ENCODE assay signal across 7 cellular contexts in genomic region chr17:70168044-70168978, GRCh38. TPM values are rescaled to one million over a fixed set of nuclear protein-coding genes. Genes with fewer than 3 reads are reported as not detected.
DNase-seq lines count a peak whose midpoint lies in the region; ATAC-seq and TF ChIP-seq lines count a peak whose summit lies in the region.

No MANE protein-coding gene starts in this region.

- H3K79me1 ChIP-seq in neuronal stem cell (ENCODE audit: low read depth, low read length): no peaks in the 10 kb centered on the region

- no peak overlapping the region for H3K14ac ChIP-seq in neuronal stem cell (ENCODE audit: low read length)

- H3K27ac Mint-ChIP-seq in activated T-helper 17 cell treated with anti-CD3 and anti-CD28 coated beads, Interleukin-2, amount 50 U/mL, for 72 hours: no peak overlapping the region

- peaks cover 10% of the 10 kb centered on the region for H3K4me1 Mint-ChIP-seq in activated T-helper 17 cell treated with anti-CD3 and anti-CD28 coated beads, Interleukin-2, amount 50 U/mL, for 72 hours

- intact Hi-C loops in Right ventricle myocardium inferior (cut with DNase I): loop anchor here (1.0 to 5.0 kb wide), 3 partner anchors 30 to 384 kb away; no protein-coding TSS in a partner anchor

- H3K4me3 Mint-ChIP-seq in activated T-helper 17 cell treated with anti-CD3 and anti-CD28 coated beads, Interleukin-2, amount 50 U/mL, for 72 hours: peak overlapping the region; percentile 77

- H2BK15ac ChIP-seq in neuronal stem cell (ENCODE audit: low read length): no peak overlapping the region

- TF ChIP-seq CTCF in GM10248 (IDR thresholded peaks at IDR 0.05; ENCODE audit: control extremely low read depth, extremely low read depth, low read depth, missing control alignments): peak; percentile 42

- no CpG with 5 or more reads among the region's 45 CpGs for WGBS in neuronal stem cell (ENCODE audit: extremely low coverage in 2 of 2, insufficient read length in 2 of 2, insufficient replicate concordance in 1 of 2), 2 donors

- in situ Hi-C loops in HAP-1 (cut with MboI; ENCODE audit: low sequenced_read_pairs): loop anchor here (25.0 kb wide), 1 partner anchor 606 kb away; no protein-coding TSS in a partner anchor

- CTCF ChIA-PET in GM10248 (lab: Yijun Ruan, JAX): interaction anchor here (0.6 to 1.5 kb wide), 5 partner anchors 16 to 602 kb away, joined by 3 to 6 read pairs (median 4); no protein-coding TSS in a partner anchor

- H2AFZ ChIP-seq in neuronal stem cell (ENCODE audit: low read length): peak overlapping the region; percentile 91

- 0 out of 2 replicates have a peak, but pooled peaks cover 2% of the 10 kb centered on the region for H3K27me3 ChIP-seq in HAP-1 (ENCODE audit: low read depth)
- H3K27me3 ChIP-seq in neuronal stem cell (ENCODE audit: control insufficient read depth in 3 of 3, insufficient read depth in 3 of 3, low read depth in 1 of 3, low read length in 3 of 3): peaks cover 0 to 12% (median 0%) of the 10 kb centered on the region in 3 experiments

- H3K4me3 ChIP-seq in HAP-1 (peak overlapping the region; percentile 24), neuronal stem cell (ENCODE audit: low read length in 2 of 2) (peak overlapping the region; percentile 70 to 83)

- no peak overlapping the region for H2BK5ac ChIP-seq in neuronal stem cell (ENCODE audit: low read length)

- no peak overlapping the region for H3K4ac ChIP-seq in neuronal stem cell (ENCODE audit: low read length)

- peak overlapping the region; percentile 98 for H3K18ac ChIP-seq in neuronal stem cell (ENCODE audit: low read length)

- H3K9ac ChIP-seq in neuronal stem cell (ENCODE audit: low read depth, low read length, poor library complexity): peak overlapping the region; percentile 73

- no peak overlapping the region for H3K27ac ChIP-seq in neuronal stem cell (replicated peaks; ENCODE audit: low read length)

- H2BK120ac ChIP-seq in neuronal stem cell (ENCODE audit: low read depth, low read length): peak overlapping the region; percentile 78

- H3K27me3 Mint-ChIP-seq in activated T-helper 17 cell treated with anti-CD3 and anti-CD28 coated beads, Interleukin-2, amount 50 U/mL, for 72 hours: peaks cover 62% of the 10 kb centered on the region

- no peak overlapping the region for H2AK5ac ChIP-seq in neuronal stem cell (ENCODE audit: low read depth, low read length)

- POLR2A ChIA-PET in GM10248 (lab: Yijun Ruan, JAX): no interaction called here

- H3K9me3 ChIP-seq in HAP-1: no peaks in the 10 kb centered on the region
- no peaks in the 10 kb centered on the region for H3K9me3 ChIP-seq in neuronal stem cell (replicated peaks in 1 of 2; ENCODE audit: control insufficient read depth in 2 of 2, insufficient read depth in 1 of 2, low read depth in 1 of 2, low read length in 2 of 2)

- H4K91ac ChIP-seq in neuronal stem cell (ENCODE audit: low read depth, low read length, poor library complexity): no peak overlapping the region

- ATAC-seq in activated T-helper 17 cell treated with anti-CD3 and anti-CD28 coated beads, Interleukin-2, amount 50 U/mL, for 72 hours (replicated peaks): peak; percentile 24
- ATAC-seq in Right ventricle myocardium inferior: peak; percentile 47

- H3K4me1 ChIP-seq in HAP-1 (no peaks in the 10 kb centered on the region), neuronal stem cell (ENCODE audit: control insufficient read depth in 2 of 2, insufficient read depth in 1 of 2, low read depth in 1 of 2, low read length in 2 of 2) (peaks cover 2 to 18% of the 10 kb centered on the region in 2 donors)

- H4K8ac ChIP-seq in neuronal stem cell (ENCODE audit: low read depth, low read length): no peak overlapping the region

- H3K9me3 Mint-ChIP-seq in activated T-helper 17 cell treated with anti-CD3 and anti-CD28 coated beads, Interleukin-2, amount 50 U/mL, for 72 hours: no peaks in the 10 kb centered on the region

- no peaks in the 10 kb centered on the region for H3K36me3 Mint-ChIP-seq in activated T-helper 17 cell treated with anti-CD3 and anti-CD28 coated beads, Interleukin-2, amount 50 U/mL, for 72 hours (ENCODE audit: low read depth)

- DNase-seq in GM10248 (ENCODE audit: extremely low spot score): peak; percentile 46
- peak in 1 of 2 experiments; percentile 46 for DNase-seq in HAP-1 (ENCODE audit: low spot score in 2 of 2)
- DNase-seq in NCI-H2171 (lab: John Stamatoyannopoulos, UW): peak; percentile 59
- peak; percentile 79 for DNase-seq in Right ventricle myocardium inferior (ENCODE audit: missing footprints)
- DNase-seq in neuronal stem cell (ENCODE audit: low spot score): peak; percentile 51
- no peak for DNase-seq in cerebellum (ENCODE audit: low spot score)

- H3K36me3 ChIP-seq in HAP-1 (replicated peaks) (no peaks in the 10 kb centered on the region), neuronal stem cell (replicated peaks in 1 of 2; ENCODE audit: control insufficient read depth in 2 of 2, insufficient read depth in 2 of 2, low read length in 2 of 2) (no peaks in the 10 kb centered on the region)

- no peak overlapping the region for H3K23ac ChIP-seq in neuronal stem cell (ENCODE audit: low read depth, low read length, poor library complexity)

- no peak overlapping the region for H2BK12ac ChIP-seq in neuronal stem cell (ENCODE audit: low read length)

- H3K4me2 ChIP-seq in neuronal stem cell (ENCODE audit: insufficient read depth, low read length, poor library complexity, severe bottlenecking): peak overlapping the region; percentile 93

RNA-seq across cellular contexts. Expression of gene KCNJ2, which starts 1.0 kb away (rescaled TPM):
- total RNA-seq in activated T-helper 17 cell treated with anti-CD3 and anti-CD28 coated beads, Interleukin-2, amount 50 U/mL, for 72 hours: not detected
- total RNA-seq in Right ventricle myocardium inferior (44.3 TPM), cerebellum (5.4 TPM)
- polyA plus RNA-seq in neuronal stem cell (2013, experiment 1 of 2): 0.36 TPM
- polyA plus RNA-seq in neuronal stem cell (2013, experiment 2 of 2): 0.30 TPM
